Comparison of ENCODE assay signal across 10 cellular contexts in the genomic region with DNA sequence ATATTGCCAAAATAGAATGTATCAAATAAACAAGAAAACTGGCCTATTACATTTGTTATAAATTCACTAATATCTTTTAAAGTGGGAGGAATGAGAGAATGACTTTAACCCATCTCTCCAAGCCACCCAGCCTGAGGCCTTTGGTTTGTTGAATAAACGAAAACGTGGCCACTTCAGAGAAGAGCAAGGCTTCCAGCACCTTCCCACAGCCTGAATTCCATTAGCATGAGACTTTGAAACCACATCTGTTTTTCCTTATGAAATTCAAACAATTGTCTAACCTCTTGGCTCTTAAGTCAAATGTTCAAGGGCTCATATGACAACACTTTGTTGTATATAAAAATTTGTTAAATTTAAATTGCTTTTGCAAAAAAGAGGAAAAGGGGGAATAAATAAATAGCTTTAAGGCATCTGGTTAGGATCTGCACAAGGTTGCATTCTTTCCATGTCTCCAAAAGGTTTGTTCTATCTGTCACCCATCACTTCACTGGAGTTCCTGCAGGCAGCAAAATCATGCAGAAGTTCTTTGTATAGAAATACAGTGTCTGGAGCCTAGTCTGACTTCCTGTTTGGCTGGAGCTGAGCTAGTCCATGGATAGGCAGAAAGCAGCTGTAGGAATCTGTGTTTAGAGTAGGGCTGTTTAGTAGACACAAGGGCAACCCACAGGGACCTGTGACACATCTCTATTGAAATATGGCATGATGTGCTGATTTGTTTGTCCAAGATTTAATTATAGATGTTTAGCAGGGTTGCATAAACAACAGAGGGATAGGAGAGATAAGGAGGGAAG.
DNase-seq lines count a peak whose midpoint lies in the region; ATAC-seq and TF ChIP-seq lines count a peak whose summit lies in the region.
"Had no signal": no experiment of that assay in that cellular context is flagged by ENCODE, and none has a peak within 500 bp of the region (broad histone marks: within the 10 kb centered on the region; RNA-seq: fewer than 3 reads in every experiment).

No MANE protein-coding gene starts in this region.

- in situ Hi-C loops in SK-MEL-5 (cut with HindIII; ENCODE audit: low pct_unique_long_range_greater_than_20kb, low sequenced_read_pairs) (no loop called here), gastrocnemius medialis (cut with MboI; ENCODE audit: low sequenced_read_pairs in 4 of 4) (no loop called here)

- no peak overlapping the region for H3K27ac ChIP-seq in GM23338 (ENCODE audit: low read depth)
- peak overlapping the region in 3 of 4 donors; percentile 29 to 38 (median 31) for H3K27ac ChIP-seq in gastrocnemius medialis

- no peaks in the 10 kb centered on the region for H3K9me2 ChIP-seq in GM23338 (ENCODE audit: insufficient read depth)

- no peak overlapping the region for H3K4me3 ChIP-seq in GM23338
- H3K4me3 ChIP-seq in gastrocnemius medialis, result no peak overlapping the region

- no peaks in the 10 kb centered on the region for H3K79me2 ChIP-seq in GM23338 (replicated peaks; ENCODE audit: insufficient read depth)

- H3K27me3 ChIP-seq in GM23338 (ENCODE audit: insufficient read depth) (no peaks in the 10 kb centered on the region), gastrocnemius medialis (no peaks in the 10 kb centered on the region)

- H3K4me3 Mint-ChIP-seq in GM23338, result no peak overlapping the region
- no peak overlapping the region for H3K4me3 Mint-ChIP-seq in activated T-helper 2 cell treated with anti-CD3 and anti-CD28 coated beads, Interferon-gamma antibody, Interleukin-2, Interleukin-4, amounts not matched to agents 10 μg/mL and 5 μg/mL and 100 μg/mL, durations not matched to agents 14 hours and 24 hours and 36 hours (ENCODE audit: low read depth)
- H3K4me3 Mint-ChIP-seq: activated naive CD4-positive, alpha-beta T cell treated with anti-CD3 and anti-CD28 coated beads for 36 hours; immature natural killer cell had no signal

- intact Hi-C loops in gastrocnemius medialis (cut with DNase I; ENCODE audit: low total_unique reads), result no loop called here
- intact Hi-C loops in activated T-helper 2 cell treated with anti-CD3 and anti-CD28 coated beads, Interferon-gamma antibody, Interleukin-2, Interleukin-4, amounts not matched to agents 10 μg/mL and 5 μg/mL and 100 μg/mL, durations not matched to agents 14 hours and 24 hours and 36 hours (cut with micrococcal nuclease), result no loop called here

- DNase-seq in GM23338 (ENCODE audit: low spot score), result no peak
- peak; percentile 35 for DNase-seq in SK-MEL-5 (ENCODE audit: low read depth, low spot score)
- DNase-seq in fibroblast of peridontal ligament (ENCODE audit: extremely low read depth), result peak; percentile 96
- DNase-seq in gastrocnemius medialis, result peak in 1 of 2 donors; percentile 13
- no peak for DNase-seq in activated T-helper 2 cell treated with anti-CD3 and anti-CD28 coated beads, Interferon-gamma antibody, Interleukin-2, Interleukin-4, amounts not matched to agents 10 μg/mL and 5 μg/mL and 100 μg/mL, durations not matched to agents 14 hours and 24 hours and 36 hours (ENCODE audit: low spot score)
- no peak for DNase-seq in NCI-H1092 treated with DMSO at 0.1 percent for 48 hours (lab: John Stamatoyannopoulos, UW)
- no peak for DNase-seq in KG1 (lab: John Stamatoyannopoulos, UW)
- DNase-seq: activated naive CD4-positive, alpha-beta T cell treated with anti-CD3 and anti-CD28 coated beads for 36 hours; immature natural killer cell had no signal

- TF ChIP-seq POLR2A in gastrocnemius medialis (IDR thresholded peaks at IDR 0.05), result no peak

- ATAC-seq in GM23338 (no peak), gastrocnemius medialis (peak; percentile 60 to 73), HG03378 (IDR thresholded peaks at IDR 0.05; ENCODE audit: unreplicated experiment) (no peak)

- H3K36me3 ChIP-seq in GM23338 (ENCODE audit: insufficient read depth), result no peaks in the 10 kb centered on the region
- H3K36me3 ChIP-seq in gastrocnemius medialis, result no peaks in the 10 kb centered on the region

- H2AFZ ChIP-seq in GM23338, result no peak overlapping the region

- H3K4me2 ChIP-seq in GM23338, result no peak overlapping the region

- H3F3A ChIP-seq in GM23338 (replicated peaks; ENCODE audit: low read depth), result no peaks in the 10 kb centered on the region

- H3K27me3 Mint-ChIP-seq in GM23338 (ENCODE audit: insufficient read depth, low read depth, poor library complexity), result no peaks in the 10 kb centered on the region
- no peaks in the 10 kb centered on the region for H3K27me3 Mint-ChIP-seq in activated T-helper 2 cell treated with anti-CD3 and anti-CD28 coated beads, Interferon-gamma antibody, Interleukin-2, Interleukin-4, amounts not matched to agents 10 μg/mL and 5 μg/mL and 100 μg/mL, durations not matched to agents 14 hours and 24 hours and 36 hours (ENCODE audit: low read depth)

- no peaks in the 10 kb centered on the region for H3K36me3 Mint-ChIP-seq in GM23338 (ENCODE audit: low read depth)
- no peaks in the 10 kb centered on the region for H3K36me3 Mint-ChIP-seq in activated T-helper 2 cell treated with anti-CD3 and anti-CD28 coated beads, Interferon-gamma antibody, Interleukin-2, Interleukin-4, amounts not matched to agents 10 μg/mL and 5 μg/mL and 100 μg/mL, durations not matched to agents 14 hours and 24 hours and 36 hours (ENCODE audit: low read depth)
- H3K36me3 Mint-ChIP-seq: immature natural killer cell had no signal

- H3K27ac Mint-ChIP-seq in GM23338, result 0 out of 2 replicates have a peak overlapping the region, but pooled peaks have one; percentile 14
- no peak overlapping the region for H3K27ac Mint-ChIP-seq in activated T-helper 2 cell treated with anti-CD3 and anti-CD28 coated beads, Interferon-gamma antibody, Interleukin-2, Interleukin-4, amounts not matched to agents 10 μg/mL and 5 μg/mL and 100 μg/mL, durations not matched to agents 14 hours and 24 hours and 36 hours
- H3K27ac Mint-ChIP-seq: activated naive CD4-positive, alpha-beta T cell treated with anti-CD3 and anti-CD28 coated beads for 36 hours; immature natural killer cell had no signal

- H3K4me1 ChIP-seq in GM23338 (ENCODE audit: insufficient read depth) (peaks cover 12% of the 10 kb centered on the region), gastrocnemius medialis (no peaks in the 10 kb centered on the region)

- no peak for TF ChIP-seq CTCF in GM23338 (conservative IDR thresholded peaks at IDR 0.05; ENCODE audit: low read depth in 2 of 2)
- TF ChIP-seq CTCF in gastrocnemius medialis (IDR thresholded peaks at IDR 0.05 in 4 of 5, conservative IDR thresholded peaks at IDR 0.05 in 1 of 5), result no peak

- H3K9me3 Mint-ChIP-seq in GM23338, result no peaks in the 10 kb centered on the region; the same call in 2 of the 3 replicates
- H3K9me3 Mint-ChIP-seq in activated T-helper 2 cell treated with anti-CD3 and anti-CD28 coated beads, Interferon-gamma antibody, Interleukin-2, Interleukin-4, amounts not matched to agents 10 μg/mL and 5 μg/mL and 100 μg/mL, durations not matched to agents 14 hours and 24 hours and 36 hours, result no peaks in the 10 kb centered on the region
- H3K9me3 Mint-ChIP-seq: activated naive CD4-positive, alpha-beta T cell treated with anti-CD3 and anti-CD28 coated beads for 36 hours had no signal

- H3K4me1 Mint-ChIP-seq in GM23338, result peaks cover 9% of the 10 kb centered on the region; the same call in 2 of the 3 replicates
- H3K4me1 Mint-ChIP-seq in activated T-helper 2 cell treated with anti-CD3 and anti-CD28 coated beads, Interferon-gamma antibody, Interleukin-2, Interleukin-4, amounts not matched to agents 10 μg/mL and 5 μg/mL and 100 μg/mL, durations not matched to agents 14 hours and 24 hours and 36 hours (ENCODE audit: low read depth), result no peaks in the 10 kb centered on the region

- no peaks in the 10 kb centered on the region for H3K9me3 ChIP-seq in gastrocnemius medialis

- no peaks in the 10 kb centered on the region for H4K20me1 ChIP-seq in GM23338 (replicated peaks; ENCODE audit: insufficient read depth)

TF ChIP-seq in GM23338, 12 proteins besides CTCF, POLR2A, EP300 and RAD21:
- TF ChIP-seq STAT1 (IDR thresholded peaks at IDR 0.05; ENCODE audit: unreplicated experiment) (no peak), ZNF114 (CRISPR knock-in tag; IDR thresholded peaks at IDR 0.05) (no peak), ETS1 (IDR thresholded peaks at IDR 0.05) (no peak), NANOG (IDR thresholded peaks at IDR 0.05; ENCODE audit: borderline replicate concordance) (no peak), ZNF331 (CRISPR knock-in tag; IDR thresholded peaks at IDR 0.05; ENCODE audit: low read depth) (no peak)

Comparison
In these comparisons a context has a peak if more than half of its experiments do, and no peak if none do; other contexts are left out.
1. ATAC-seq: peak in gastrocnemius medialis (2 of 2); none in GM23338 (single experiment) and HG03378 (single experiment).
2. DNase-seq: peak in SK-MEL-5 (single experiment) and fibroblast of peridontal ligament (single experiment); none in GM23338 (single experiment), activated T-helper 2 cell treated with anti-CD3 and anti-CD28 coated beads, Interferon-gamma antibody, Interleukin-2, Interleukin-4, amounts not matched to agents 10 μg/mL and 5 μg/mL and 100 μg/mL, durations not matched to agents 14 hours and 24 hours and 36 hours (single experiment), NCI-H1092 treated with DMSO at 0.1 percent for 48 hours (single experiment) and KG1 (single experiment).